27 cellular contexts compared by ENCODE assay signal in the genomic region with DNA sequence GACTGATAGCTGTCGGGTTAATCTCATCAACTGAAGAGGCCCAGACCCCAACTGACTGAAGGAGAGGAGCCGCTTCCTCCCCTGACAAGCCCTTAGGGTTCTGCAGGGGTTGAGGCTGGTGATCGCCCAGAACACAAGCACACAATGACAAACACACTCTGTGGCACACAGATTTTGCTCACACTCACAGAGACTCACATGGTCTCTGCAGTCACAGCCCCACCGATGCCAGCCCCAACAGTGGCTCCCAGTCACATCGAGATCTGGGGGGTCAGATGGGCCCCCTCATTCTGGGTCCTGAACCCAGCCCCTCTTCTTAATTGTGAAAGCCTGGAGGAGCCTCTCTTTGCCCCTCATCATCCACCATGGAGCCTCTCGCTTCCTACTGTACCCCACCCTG. TPM values are rescaled to one million over a fixed set of nuclear protein-coding genes. Genes with fewer than 3 reads are reported as not detected.
"Had no signal": no experiment of that assay in that cellular context is flagged by ENCODE, and none has a peak within 500 bp of the region (broad histone marks: within the 10 kb centered on the region; RNA-seq: fewer than 3 reads in every experiment).

No MANE protein-coding gene starts in this region.

- H3K36me3 ChIP-seq: brain microvascular endothelial cell, SJSA1 had no signal

- H3K4me3 ChIP-seq: SJSA1 had no signal

- H3K9me3 ChIP-seq: SJSA1, SK-N-SH had no signal

- FAIRE-seq: TTC549 had no signal

- H3K4me2 ChIP-seq: KMS-11, SK-N-SH had no signal

- H3K27ac ChIP-seq: brain microvascular endothelial cell, KMS-11, SJSA1 had no signal

- ATAC-seq: activated naive CD8-positive, alpha-beta T cell treated with anti-CD3 and anti-CD28 coated beads, Interleukin-2, amount 50 U/mL, for 24 hours; activated T-cell treated with anti-CD3 and anti-CD28 coated beads, Interleukin-2, amount 50 U/mL, for 4 hours had no signal

- H3K9ac ChIP-seq: KMS-11, SK-N-SH had no signal

- DNase-seq: activated CD4-positive, alpha-beta T cell treated with anti-CD3 and anti-CD28 coated beads, Interleukin-2, amount 10 ng/mL, durations not matched to agents 7 days and 5 days; activated CD4-positive, alpha-beta T cell treated with anti-CD3 and anti-CD28 coated beads, Interleukin-2, amount 50 U/mL, for 48 hours; activated CD8-positive, alpha-beta T cell treated with anti-CD3 and anti-CD28 coated beads, Interleukin-2, amount 10 ng/mL, durations not matched to agents 7 days and 5 days; activated gamma-delta T cell treated with Interleukin-2 at 50 U/mL for 16 hours; activated naive CD4-positive, alpha-beta T cell treated with anti-CD3 and anti-CD28 coated beads, Interleukin-2, amount 10 ng/mL, durations not matched to agents 7 days and 5 days; activated naive CD8-positive, alpha-beta T cell treated with anti-CD3 and anti-CD28 coated beads, Interleukin-2, amount 50 U/mL, for 24 hours; activated T-cell treated with anti-CD3 and anti-CD28 coated beads for 4 hours; activated T-cell treated with anti-CD3 and anti-CD28 coated beads, Interleukin-2, amount 50 U/mL, for 4 hours; anterior cingulate cortex; brain microvascular endothelial cell; MM.1S; MV-4-11; NCI-H1092; NCI-H1436 treated with DMSO at 0.1 percent for 48 hours; NCI-H1694 treated with DMSO at 0.1 percent for 48 hours; NCI-H2029; NCI-H345; NCI-H524 treated with DMSO at 0.1 percent for 48 hours; SHP77 treated with DMSO at 0.1 percent for 48 hours; SK-N-SH had no signal

RNA-seq across cellular contexts. Expression of a gene that starts 16.7 kb away (rescaled TPM):
- total RNA-seq: activated CD4-positive, alpha-beta T cell treated with anti-CD3 and anti-CD28 coated beads, Interleukin-2, amount 10 ng/mL, durations not matched to agents 7 days and 5 days; activated CD8-positive, alpha-beta T cell treated with anti-CD3 and anti-CD28 coated beads, Interleukin-2, amount 10 ng/mL, durations not matched to agents 7 days and 5 days; activated T-cell treated with anti-CD3 and anti-CD28 coated beads, Interleukin-2, amount 50 U/mL, for 4 hours; activated T-helper 1 cell treated with anti-CD3 and anti-CD28 coated beads, Interleukin-12 subunit alpha, Interleukin-12 subunit beta, Interleukin-2, Interleukin-4 antibody, amounts not matched to agents 30 ng/mL and 10 ng/mL and 1 ng/mL, durations not matched to agents 14 hours and 24 hours and 36 hours; RPMI7951; SJSA1 had no signal

RNA-seq across cellular contexts. Expression of a gene that starts 31.0 kb away (rescaled TPM):
- total RNA-seq: activated CD4-positive, alpha-beta T cell treated with anti-CD3 and anti-CD28 coated beads, Interleukin-2, amount 10 ng/mL, durations not matched to agents 7 days and 5 days; activated CD8-positive, alpha-beta T cell treated with anti-CD3 and anti-CD28 coated beads, Interleukin-2, amount 10 ng/mL, durations not matched to agents 7 days and 5 days; activated T-cell treated with anti-CD3 and anti-CD28 coated beads, Interleukin-2, amount 50 U/mL, for 4 hours; activated T-helper 1 cell treated with anti-CD3 and anti-CD28 coated beads, Interleukin-12 subunit alpha, Interleukin-12 subunit beta, Interleukin-2, Interleukin-4 antibody, amounts not matched to agents 30 ng/mL and 10 ng/mL and 1 ng/mL, durations not matched to agents 14 hours and 24 hours and 36 hours; LHCN-M2; NCI-H460; RPMI7951; SJSA1 had no signal
- polyA plus RNA-seq: SK-N-SH had no signal
